Comparison of ENCODE assay signal across 28 cellular contexts in genomic region chr2:172488556-172488955, GRCh38.
"Had no signal": no experiment of that assay in that cellular context is flagged by ENCODE, and none has a peak within 500 bp of the region (broad histone marks: within the 10 kb centered on the region; RNA-seq: fewer than 3 reads in every experiment).

No MANE protein-coding gene starts in this region.

- H3K4me3 Mint-ChIP-seq: activated CD4-positive, alpha-beta memory T cell treated with anti-CD3 and anti-CD28 coated beads, Interleukin-2, amount 10 ng/mL, durations not matched to agents 7 days and 5 days; activated CD4-positive, alpha-beta T cell treated with anti-CD3 and anti-CD28 coated beads, Interleukin-2, amount 10 ng/mL, durations not matched to agents 7 days and 5 days; activated T-cell treated with anti-CD3 and anti-CD28 coated beads, Interleukin-2, amount 50 U/mL, for 4 hours; brain; effector memory CD8-positive, alpha-beta T cell; mesothelial cell of epicardium; natural killer cell; neural progenitor cell; T-helper 17 cell; WTC11 had no signal

- H3K27ac Mint-ChIP-seq: activated CD4-positive, alpha-beta memory T cell treated with anti-CD3 and anti-CD28 coated beads, Interleukin-2, amount 10 ng/mL, durations not matched to agents 7 days and 5 days; activated CD4-positive, alpha-beta T cell treated with anti-CD3 and anti-CD28 coated beads, Interleukin-2, amount 10 ng/mL, durations not matched to agents 7 days and 5 days; activated naive CD4-positive, alpha-beta T cell treated with anti-CD3 and anti-CD28 coated beads, Interleukin-2, amount 50 U/mL, for 72 hours; activated T-helper 2 cell treated with anti-CD3 and anti-CD28 coated beads, Interferon-gamma antibody, Interleukin-2, Interleukin-4, amounts not matched to agents 10 μg/mL and 5 μg/mL and 100 μg/mL, durations not matched to agents 14 hours and 24 hours and 36 hours; brain; mesothelial cell of epicardium; natural killer cell; neural progenitor cell; T-helper 17 cell; WTC11 had no signal

- H3K9ac ChIP-seq: neural progenitor cell, parathyroid adenoma had no signal

- H3K4me3 ChIP-seq: adrenal gland, cardiac muscle cell, gastrocnemius medialis, hepatocyte, neural progenitor cell, psoas muscle, spleen, tibial nerve, uterus had no signal

- H3K4me1 Mint-ChIP-seq: WTC11 had no signal

- H3K79me2 ChIP-seq: hepatocyte, parathyroid adenoma had no signal

- H3K4me2 ChIP-seq: hepatocyte, neural progenitor cell had no signal

- H3K9me3 Mint-ChIP-seq: activated CD4-positive, alpha-beta memory T cell treated with anti-CD3 and anti-CD28 coated beads, Interleukin-2, amount 10 ng/mL, durations not matched to agents 7 days and 5 days; activated CD4-positive, alpha-beta T cell treated with anti-CD3 and anti-CD28 coated beads, Interleukin-2, amount 10 ng/mL, durations not matched to agents 7 days and 5 days; activated naive CD4-positive, alpha-beta T cell treated with anti-CD3 and anti-CD28 coated beads, Interleukin-2, amount 50 U/mL, for 72 hours; activated T-cell treated with anti-CD3 and anti-CD28 coated beads, Interleukin-2, amount 50 U/mL, for 4 hours; activated T-helper 2 cell treated with anti-CD3 and anti-CD28 coated beads, Interferon-gamma antibody, Interleukin-2, Interleukin-4, amounts not matched to agents 10 μg/mL and 5 μg/mL and 100 μg/mL, durations not matched to agents 14 hours and 24 hours and 36 hours; effector memory CD8-positive, alpha-beta T cell; mesothelial cell of epicardium; natural killer cell; neural progenitor cell; WTC11 had no signal

- H3K4me1 ChIP-seq: adrenal gland, gastrocnemius medialis, neural progenitor cell, parathyroid adenoma, psoas muscle, uterus had no signal

- H3K27me3 Mint-ChIP-seq: activated CD4-positive, alpha-beta memory T cell treated with anti-CD3 and anti-CD28 coated beads, Interleukin-2, amount 10 ng/mL, durations not matched to agents 7 days and 5 days; activated CD4-positive, alpha-beta T cell treated with anti-CD3 and anti-CD28 coated beads, Interleukin-2, amount 10 ng/mL, durations not matched to agents 7 days and 5 days; brain; effector memory CD8-positive, alpha-beta T cell; T-helper 17 cell had no signal

- H3K27ac ChIP-seq: adrenal gland, cardiac muscle cell, gastrocnemius medialis, hepatocyte, neural progenitor cell, parathyroid adenoma, psoas muscle, uterus had no signal

- H3K9me3 ChIP-seq: adrenal gland, gastrocnemius medialis, psoas muscle, spleen, tibial nerve, uterus had no signal

- DNase-seq: activated CD4-positive, alpha-beta memory T cell treated with anti-CD3 and anti-CD28 coated beads, Interleukin-2, amount 10 ng/mL, durations not matched to agents 7 days and 5 days; activated CD4-positive, alpha-beta T cell treated with anti-CD3 and anti-CD28 coated beads for 1 hour; activated CD4-positive, alpha-beta T cell treated with anti-CD3 and anti-CD28 coated beads, Interleukin-2, amount 10 ng/mL, durations not matched to agents 7 days and 5 days; activated T-cell treated with anti-CD3 and anti-CD28 coated beads, Interleukin-2, amount 50 U/mL, for 4 hours; adrenal gland; aorta; cortex of kidney; effector memory CD8-positive, alpha-beta T cell; erythroblast; gastrocnemius medialis; islet precursor cell; natural killer cell; occipital lobe; psoas muscle; spleen; SW 1271; T-helper 17 cell; uterus had no signal

- H3K27me3 ChIP-seq: adrenal gland, cardiac muscle cell, gastrocnemius medialis, hepatocyte, neural progenitor cell, spleen, tibial nerve, uterus had no signal

- H2AFZ ChIP-seq: hepatocyte, neural progenitor cell, parathyroid adenoma had no signal

- H3K36me3 ChIP-seq: uterus had no signal

- ATAC-seq: activated naive CD4-positive, alpha-beta T cell treated with anti-CD3 and anti-CD28 coated beads, Interleukin-2, amount 50 U/mL, for 72 hours; activated T-cell treated with anti-CD3 and anti-CD28 coated beads, Interleukin-2, amount 50 U/mL, for 4 hours; effector memory CD8-positive, alpha-beta T cell; gastrocnemius medialis; natural killer cell; psoas muscle; T-helper 17 cell; WTC11 had no signal
